In the genomic region with DNA sequence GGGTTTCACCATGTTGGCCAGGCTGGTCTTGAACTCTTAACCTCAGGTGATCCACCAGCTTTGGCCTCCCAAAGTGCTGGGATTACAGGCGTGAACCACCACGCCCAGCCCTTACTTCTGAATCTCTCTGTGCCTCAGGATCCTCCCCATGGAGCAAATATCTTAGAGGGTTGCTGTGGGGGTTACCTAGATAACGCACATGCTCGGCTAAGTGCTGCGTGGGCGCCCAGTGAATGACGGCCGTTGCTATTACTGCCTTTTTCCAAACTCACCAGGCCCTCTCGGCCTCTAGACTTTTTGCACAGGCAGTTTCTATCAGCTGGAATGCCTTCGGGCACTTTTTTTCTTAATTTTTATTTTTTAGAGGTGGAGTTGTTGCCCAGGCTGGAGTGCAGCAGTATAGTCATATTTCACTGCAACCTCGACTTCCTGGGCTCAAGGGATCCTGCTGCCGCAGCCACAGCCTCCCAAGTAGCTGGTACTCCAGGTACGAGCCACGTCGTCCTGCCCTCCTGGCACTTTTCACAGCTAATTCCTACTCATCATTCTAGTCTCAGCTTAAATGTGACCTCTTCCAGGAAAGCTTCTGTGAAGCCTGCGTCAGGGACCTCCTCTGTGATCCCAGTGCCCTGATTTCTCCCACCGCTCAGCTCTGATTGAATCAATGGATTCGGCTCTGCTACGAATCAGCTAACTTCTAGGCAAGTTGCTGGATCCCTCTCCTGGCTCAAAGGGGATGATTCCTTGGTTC, we compare ENCODE assay signal across 2 cellular contexts.
TF ChIP-seq lines count a peak whose summit lies in the region.

No MANE protein-coding gene starts in this region.

TF ChIP-seq in SK-N-SH, 30 proteins besides CTCF, POLR2A, EP300 and RAD21 (continued from another document):
- TF ChIP-seq, protein P1, sequence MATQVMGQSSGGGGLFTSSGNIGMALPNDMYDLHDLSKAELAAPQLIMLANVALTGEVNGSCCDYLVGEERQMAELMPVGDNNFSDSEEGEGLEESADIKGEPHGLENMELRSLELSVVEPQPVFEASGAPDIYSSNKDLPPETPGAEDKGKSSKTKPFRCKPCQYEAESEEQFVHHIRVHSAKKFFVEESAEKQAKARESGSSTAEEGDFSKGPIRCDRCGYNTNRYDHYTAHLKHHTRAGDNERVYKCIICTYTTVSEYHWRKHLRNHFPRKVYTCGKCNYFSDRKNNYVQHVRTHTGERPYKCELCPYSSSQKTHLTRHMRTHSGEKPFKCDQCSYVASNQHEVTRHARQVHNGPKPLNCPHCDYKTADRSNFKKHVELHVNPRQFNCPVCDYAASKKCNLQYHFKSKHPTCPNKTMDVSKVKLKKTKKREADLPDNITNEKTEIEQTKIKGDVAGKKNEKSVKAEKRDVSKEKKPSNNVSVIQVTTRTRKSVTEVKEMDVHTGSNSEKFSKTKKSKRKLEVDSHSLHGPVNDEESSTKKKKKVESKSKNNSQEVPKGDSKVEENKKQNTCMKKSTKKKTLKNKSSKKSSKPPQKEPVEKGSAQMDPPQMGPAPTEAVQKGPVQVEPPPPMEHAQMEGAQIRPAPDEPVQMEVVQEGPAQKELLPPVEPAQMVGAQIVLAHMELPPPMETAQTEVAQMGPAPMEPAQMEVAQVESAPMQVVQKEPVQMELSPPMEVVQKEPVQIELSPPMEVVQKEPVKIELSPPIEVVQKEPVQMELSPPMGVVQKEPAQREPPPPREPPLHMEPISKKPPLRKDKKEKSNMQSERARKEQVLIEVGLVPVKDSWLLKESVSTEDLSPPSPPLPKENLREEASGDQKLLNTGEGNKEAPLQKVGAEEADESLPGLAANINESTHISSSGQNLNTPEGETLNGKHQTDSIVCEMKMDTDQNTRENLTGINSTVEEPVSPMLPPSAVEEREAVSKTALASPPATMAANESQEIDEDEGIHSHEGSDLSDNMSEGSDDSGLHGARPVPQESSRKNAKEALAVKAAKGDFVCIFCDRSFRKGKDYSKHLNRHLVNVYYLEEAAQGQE (IDR thresholded peaks at IDR 0.05; ENCODE audit: low read depth, low read length): no peak
- TF ChIP-seq, protein P2, sequence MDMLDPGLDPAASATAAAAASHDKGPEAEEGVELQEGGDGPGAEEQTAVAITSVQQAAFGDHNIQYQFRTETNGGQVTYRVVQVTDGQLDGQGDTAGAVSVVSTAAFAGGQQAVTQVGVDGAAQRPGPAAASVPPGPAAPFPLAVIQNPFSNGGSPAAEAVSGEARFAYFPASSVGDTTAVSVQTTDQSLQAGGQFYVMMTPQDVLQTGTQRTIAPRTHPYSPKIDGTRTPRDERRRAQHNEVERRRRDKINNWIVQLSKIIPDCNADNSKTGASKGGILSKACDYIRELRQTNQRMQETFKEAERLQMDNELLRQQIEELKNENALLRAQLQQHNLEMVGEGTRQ (IDR thresholded peaks at IDR 0.05; ENCODE audit: borderline replicate concordance, low read depth, low read length): no peak
- TF ChIP-seq POLR2AphosphoS5 (IDR thresholded peaks at IDR 0.05; ENCODE audit: low read depth, low read length): no peak
- TF ChIP-seq, protein P3, sequence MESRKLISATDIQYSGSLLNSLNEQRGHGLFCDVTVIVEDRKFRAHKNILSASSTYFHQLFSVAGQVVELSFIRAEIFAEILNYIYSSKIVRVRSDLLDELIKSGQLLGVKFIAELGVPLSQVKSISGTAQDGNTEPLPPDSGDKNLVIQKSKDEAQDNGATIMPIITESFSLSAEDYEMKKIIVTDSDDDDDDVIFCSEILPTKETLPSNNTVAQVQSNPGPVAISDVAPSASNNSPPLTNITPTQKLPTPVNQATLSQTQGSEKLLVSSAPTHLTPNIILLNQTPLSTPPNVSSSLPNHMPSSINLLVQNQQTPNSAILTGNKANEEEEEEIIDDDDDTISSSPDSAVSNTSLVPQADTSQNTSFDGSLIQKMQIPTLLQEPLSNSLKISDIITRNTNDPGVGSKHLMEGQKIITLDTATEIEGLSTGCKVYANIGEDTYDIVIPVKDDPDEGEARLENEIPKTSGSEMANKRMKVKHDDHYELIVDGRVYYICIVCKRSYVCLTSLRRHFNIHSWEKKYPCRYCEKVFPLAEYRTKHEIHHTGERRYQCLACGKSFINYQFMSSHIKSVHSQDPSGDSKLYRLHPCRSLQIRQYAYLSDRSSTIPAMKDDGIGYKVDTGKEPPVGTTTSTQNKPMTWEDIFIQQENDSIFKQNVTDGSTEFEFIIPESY (IDR thresholded peaks at IDR 0.05; ENCODE audit: borderline replicate concordance, low read depth): no peak
- TF ChIP-seq SMC3 (IDR thresholded peaks at IDR 0.05; ENCODE audit: low read depth, low read length): no peak
- no peak for TF ChIP-seq RFX5 (IDR thresholded peaks at IDR 0.05; ENCODE audit: low read length)
- TF ChIP-seq TAF1 (IDR thresholded peaks at IDR 0.05; ENCODE audit: borderline replicate concordance, low read depth, low read length): no peak
- no peak for TF ChIP-seq ELF1 (IDR thresholded peaks at IDR 0.05)
- TF ChIP-seq SIN3A (IDR thresholded peaks at IDR 0.05; ENCODE audit: borderline replicate concordance, low read depth, low read length): no peak
- no peak for TF ChIP-seq RXRA (IDR thresholded peaks at IDR 0.05; ENCODE audit: borderline replicate concordance, low read depth)
- no peak for TF ChIP-seq FOSL2 (IDR thresholded peaks at IDR 0.05; ENCODE audit: borderline replicate concordance, low read depth)
- TF ChIP-seq, protein P4, sequence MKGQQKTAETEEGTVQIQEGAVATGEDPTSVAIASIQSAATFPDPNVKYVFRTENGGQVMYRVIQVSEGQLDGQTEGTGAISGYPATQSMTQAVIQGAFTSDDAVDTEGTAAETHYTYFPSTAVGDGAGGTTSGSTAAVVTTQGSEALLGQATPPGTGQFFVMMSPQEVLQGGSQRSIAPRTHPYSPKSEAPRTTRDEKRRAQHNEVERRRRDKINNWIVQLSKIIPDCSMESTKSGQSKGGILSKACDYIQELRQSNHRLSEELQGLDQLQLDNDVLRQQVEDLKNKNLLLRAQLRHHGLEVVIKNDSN (IDR thresholded peaks at IDR 0.05; ENCODE audit: borderline replicate concordance, low read depth): no peak
- TF ChIP-seq RCOR1 (IDR thresholded peaks at IDR 0.05; ENCODE audit: low read length): no peak
- no peak for TF ChIP-seq MEF2A (IDR thresholded peaks at IDR 0.05; ENCODE audit: borderline replicate concordance, low read depth)
TF ChIP-seq in SK-N-SH: peak in this region for 0.

TF ChIP-seq in SK-N-SH treated with all-trans-retinoic acid at 6 μM for 48 hours, 23 proteins besides CTCF, POLR2A, EP300 and RAD21 (continued from another document):
- TF ChIP-seq TCF4 (CRISPR knock-in tag; IDR thresholded peaks at IDR 0.05; ENCODE audit: borderline replicate concordance) (no peak), CSDC2 (CRISPR knock-in tag; IDR thresholded peaks at IDR 0.05) (no peak), ZC3H10 (CRISPR knock-in tag; IDR thresholded peaks at IDR 0.05) (no peak), SNAI2 (CRISPR knock-in tag; IDR thresholded peaks at IDR 0.05) (no peak), ZFP30 (CRISPR knock-in tag; IDR thresholded peaks at IDR 0.05) (no peak), ZNF70 (CRISPR knock-in tag; IDR thresholded peaks at IDR 0.05) (no peak)
- TF ChIP-seq, protein P5, sequence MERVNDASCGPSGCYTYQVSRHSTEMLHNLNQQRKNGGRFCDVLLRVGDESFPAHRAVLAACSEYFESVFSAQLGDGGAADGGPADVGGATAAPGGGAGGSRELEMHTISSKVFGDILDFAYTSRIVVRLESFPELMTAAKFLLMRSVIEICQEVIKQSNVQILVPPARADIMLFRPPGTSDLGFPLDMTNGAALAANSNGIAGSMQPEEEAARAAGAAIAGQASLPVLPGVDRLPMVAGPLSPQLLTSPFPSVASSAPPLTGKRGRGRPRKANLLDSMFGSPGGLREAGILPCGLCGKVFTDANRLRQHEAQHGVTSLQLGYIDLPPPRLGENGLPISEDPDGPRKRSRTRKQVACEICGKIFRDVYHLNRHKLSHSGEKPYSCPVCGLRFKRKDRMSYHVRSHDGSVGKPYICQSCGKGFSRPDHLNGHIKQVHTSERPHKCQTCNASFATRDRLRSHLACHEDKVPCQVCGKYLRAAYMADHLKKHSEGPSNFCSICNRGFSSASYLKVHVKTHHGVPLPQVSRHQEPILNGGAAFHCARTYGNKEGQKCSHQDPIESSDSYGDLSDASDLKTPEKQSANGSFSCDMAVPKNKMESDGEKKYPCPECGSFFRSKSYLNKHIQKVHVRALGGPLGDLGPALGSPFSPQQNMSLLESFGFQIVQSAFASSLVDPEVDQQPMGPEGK (CRISPR knock-in tag; IDR thresholded peaks at IDR 0.05; ENCODE audit: borderline replicate concordance): no peak
- TF ChIP-seq, protein P6, sequence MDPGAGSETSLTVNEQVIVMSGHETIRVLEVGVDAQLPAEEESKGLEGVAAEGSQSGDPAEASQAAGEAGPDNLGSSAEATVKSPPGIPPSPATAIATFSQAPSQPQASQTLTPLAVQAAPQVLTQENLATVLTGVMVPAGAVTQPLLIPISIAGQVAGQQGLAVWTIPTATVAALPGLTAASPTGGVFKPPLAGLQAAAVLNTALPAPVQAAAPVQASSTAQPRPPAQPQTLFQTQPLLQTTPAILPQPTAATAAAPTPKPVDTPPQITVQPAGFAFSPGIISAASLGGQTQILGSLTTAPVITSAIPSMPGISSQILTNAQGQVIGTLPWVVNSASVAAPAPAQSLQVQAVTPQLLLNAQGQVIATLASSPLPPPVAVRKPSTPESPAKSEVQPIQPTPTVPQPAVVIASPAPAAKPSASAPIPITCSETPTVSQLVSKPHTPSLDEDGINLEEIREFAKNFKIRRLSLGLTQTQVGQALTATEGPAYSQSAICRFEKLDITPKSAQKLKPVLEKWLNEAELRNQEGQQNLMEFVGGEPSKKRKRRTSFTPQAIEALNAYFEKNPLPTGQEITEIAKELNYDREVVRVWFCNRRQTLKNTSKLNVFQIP (CRISPR knock-in tag; IDR thresholded peaks at IDR 0.05; ENCODE audit: borderline replicate concordance, low read depth): no peak
- TF ChIP-seq, protein P7, sequence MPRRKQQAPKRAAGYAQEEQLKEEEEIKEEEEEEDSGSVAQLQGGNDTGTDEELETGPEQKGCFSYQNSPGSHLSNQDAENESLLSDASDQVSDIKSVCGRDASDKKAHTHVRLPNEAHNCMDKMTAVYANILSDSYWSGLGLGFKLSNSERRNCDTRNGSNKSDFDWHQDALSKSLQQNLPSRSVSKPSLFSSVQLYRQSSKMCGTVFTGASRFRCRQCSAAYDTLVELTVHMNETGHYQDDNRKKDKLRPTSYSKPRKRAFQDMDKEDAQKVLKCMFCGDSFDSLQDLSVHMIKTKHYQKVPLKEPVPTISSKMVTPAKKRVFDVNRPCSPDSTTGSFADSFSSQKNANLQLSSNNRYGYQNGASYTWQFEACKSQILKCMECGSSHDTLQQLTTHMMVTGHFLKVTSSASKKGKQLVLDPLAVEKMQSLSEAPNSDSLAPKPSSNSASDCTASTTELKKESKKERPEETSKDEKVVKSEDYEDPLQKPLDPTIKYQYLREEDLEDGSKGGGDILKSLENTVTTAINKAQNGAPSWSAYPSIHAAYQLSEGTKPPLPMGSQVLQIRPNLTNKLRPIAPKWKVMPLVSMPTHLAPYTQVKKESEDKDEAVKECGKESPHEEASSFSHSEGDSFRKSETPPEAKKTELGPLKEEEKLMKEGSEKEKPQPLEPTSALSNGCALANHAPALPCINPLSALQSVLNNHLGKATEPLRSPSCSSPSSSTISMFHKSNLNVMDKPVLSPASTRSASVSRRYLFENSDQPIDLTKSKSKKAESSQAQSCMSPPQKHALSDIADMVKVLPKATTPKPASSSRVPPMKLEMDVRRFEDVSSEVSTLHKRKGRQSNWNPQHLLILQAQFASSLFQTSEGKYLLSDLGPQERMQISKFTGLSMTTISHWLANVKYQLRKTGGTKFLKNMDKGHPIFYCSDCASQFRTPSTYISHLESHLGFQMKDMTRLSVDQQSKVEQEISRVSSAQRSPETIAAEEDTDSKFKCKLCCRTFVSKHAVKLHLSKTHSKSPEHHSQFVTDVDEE (CRISPR knock-in tag; IDR thresholded peaks at IDR 0.05): no peak
- TF ChIP-seq, protein P8, sequence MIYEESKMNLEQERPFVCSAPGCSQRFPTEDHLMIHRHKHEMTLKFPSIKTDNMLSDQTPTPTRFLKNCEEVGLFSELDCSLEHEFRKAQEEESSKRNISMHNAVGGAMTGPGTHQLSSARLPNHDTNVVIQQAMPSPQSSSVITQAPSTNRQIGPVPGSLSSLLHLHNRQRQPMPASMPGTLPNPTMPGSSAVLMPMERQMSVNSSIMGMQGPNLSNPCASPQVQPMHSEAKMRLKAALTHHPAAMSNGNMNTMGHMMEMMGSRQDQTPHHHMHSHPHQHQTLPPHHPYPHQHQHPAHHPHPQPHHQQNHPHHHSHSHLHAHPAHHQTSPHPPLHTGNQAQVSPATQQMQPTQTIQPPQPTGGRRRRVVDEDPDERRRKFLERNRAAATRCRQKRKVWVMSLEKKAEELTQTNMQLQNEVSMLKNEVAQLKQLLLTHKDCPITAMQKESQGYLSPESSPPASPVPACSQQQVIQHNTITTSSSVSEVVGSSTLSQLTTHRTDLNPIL (CRISPR knock-in tag; IDR thresholded peaks at IDR 0.05; ENCODE audit: low read depth): no peak
